In genomic region chr15:63985221-63986184, GRCh38 we compare ENCODE assay signal across 14 cellular contexts.
DNase-seq lines count a peak whose midpoint lies in the region; ATAC-seq and TF ChIP-seq lines count a peak whose summit lies in the region.
"Had no signal": no experiment of that assay in that cellular context is flagged by ENCODE, and none has a peak within 500 bp of the region (broad histone marks: within the 10 kb centered on the region; RNA-seq: fewer than 3 reads in every experiment).

No MANE protein-coding gene starts in this region.

- ATAC-seq in lower lobe of right lung (peak; percentile 89 to 91), left colon (no peak), HG03354 (IDR thresholded peaks at IDR 0.05; ENCODE audit: poor library complexity, severe bottlenecking, unreplicated experiment) (no peak), HG03039 (IDR thresholded peaks at IDR 0.05; ENCODE audit: unreplicated experiment) (no peak)
- no peak for ATAC-seq in stimulated activated memory B cell treated with anti-CD40 and anti-IgM and Interleukin-4, amounts not matched to agents 10 μg/mL and 1 μg/mL and 100 μg/mL, for 72 hours
- ATAC-seq in naive thymus-derived CD8-positive, alpha-beta T cell, result no peak

- H3K27me3 Mint-ChIP-seq in stimulated activated memory B cell treated with anti-CD40 and anti-IgM and Interleukin-4, amounts not matched to agents 10 μg/mL and 1 μg/mL and 100 μg/mL, for 72 hours, result no peaks in the 10 kb centered on the region
- H3K27me3 Mint-ChIP-seq in naive thymus-derived CD8-positive, alpha-beta T cell, result no peaks in the 10 kb centered on the region
- H3K27me3 Mint-ChIP-seq: CD8-positive, alpha-beta memory T cell; progenitor cell of endocrine pancreas had no signal

- no peaks in the 10 kb centered on the region for H3K9me3 ChIP-seq in lower lobe of right lung
- H3K9me3 ChIP-seq: adrenal gland had no signal

- TF ChIP-seq CTCF in lower lobe of right lung (IDR thresholded peaks at IDR 0.05), result no peak

- no peak overlapping the region for H3K4me3 ChIP-seq in lower lobe of right lung
- H3K4me3 ChIP-seq: adrenal gland had no signal

- H3K36me3 ChIP-seq in lower lobe of right lung, result no peaks in the 10 kb centered on the region
- H3K36me3 ChIP-seq: adrenal gland had no signal

- DNase-seq in GM03348 (ENCODE audit: low spot score), result peak; percentile 25
- DNase-seq in cerebellar cortex (ENCODE audit: low spot score), result peak; percentile 98
- peak; percentile 92 for DNase-seq in lower lobe of right lung
- DNase-seq in left colon, result no peak
- no peak for DNase-seq in naive thymus-derived CD8-positive, alpha-beta T cell
- DNase-seq: CD8-positive, alpha-beta memory T cell; HFFc6 had no signal

- intact Hi-C loops in lower lobe of right lung (cut with DNase I) (no loop called here), left colon (cut with DNase I, micrococcal nuclease) (no loop called here)

- H3K36me3 Mint-ChIP-seq in stimulated activated memory B cell treated with anti-CD40 and anti-IgM and Interleukin-4, amounts not matched to agents 10 μg/mL and 1 μg/mL and 100 μg/mL, for 72 hours, result peaks cover 9% of the 10 kb centered on the region
- H3K36me3 Mint-ChIP-seq in naive thymus-derived CD8-positive, alpha-beta T cell, result no peaks in the 10 kb centered on the region

- H3K4me1 Mint-ChIP-seq in stimulated activated memory B cell treated with anti-CD40 and anti-IgM and Interleukin-4, amounts not matched to agents 10 μg/mL and 1 μg/mL and 100 μg/mL, for 72 hours, result peaks cover 51% of the 10 kb centered on the region
- peaks cover 2 to 34% (median 6%) of the 10 kb centered on the region in 4 donors for H3K4me1 Mint-ChIP-seq in naive thymus-derived CD8-positive, alpha-beta T cell

- H3K27me3 ChIP-seq in lower lobe of right lung (ENCODE audit: low read depth), result no peaks in the 10 kb centered on the region
- H3K27me3 ChIP-seq: adrenal gland had no signal

- peak overlapping the region; percentile 90 for H3K27ac Mint-ChIP-seq in stimulated activated memory B cell treated with anti-CD40 and anti-IgM and Interleukin-4, amounts not matched to agents 10 μg/mL and 1 μg/mL and 100 μg/mL, for 72 hours
- peak overlapping the region in 4 of 10 donors; percentile 49 to 69 (median 55) for H3K27ac Mint-ChIP-seq in naive thymus-derived CD8-positive, alpha-beta T cell
- H3K27ac Mint-ChIP-seq: progenitor cell of endocrine pancreas; T-helper 2 cell treated with Interferon-gamma antibody and Interleukin-4, amounts not matched to agents 5 μg/mL and 100 μg/mL, for 36 hours had no signal

- POLR2A ChIA-PET in naive thymus-derived CD8-positive, alpha-beta T cell (lab: Charles Lee), result no interaction called here

- H3K9me3 Mint-ChIP-seq in stimulated activated memory B cell treated with anti-CD40 and anti-IgM and Interleukin-4, amounts not matched to agents 10 μg/mL and 1 μg/mL and 100 μg/mL, for 72 hours, result no peaks in the 10 kb centered on the region
- no peaks in the 10 kb centered on the region for H3K9me3 Mint-ChIP-seq in naive thymus-derived CD8-positive, alpha-beta T cell
- H3K9me3 Mint-ChIP-seq: CD8-positive, alpha-beta memory T cell; HFFc6; T-helper 2 cell treated with Interferon-gamma antibody and Interleukin-4, amounts not matched to agents 5 μg/mL and 100 μg/mL, for 36 hours had no signal

- H3K4me1 ChIP-seq in lower lobe of right lung, result peaks cover 62% of the 10 kb centered on the region

- peak overlapping the region; percentile 78 for H3K27ac ChIP-seq in lower lobe of right lung
- H3K27ac ChIP-seq: epithelial cell of prostate had no signal

- H3K4me3 Mint-ChIP-seq in stimulated activated memory B cell treated with anti-CD40 and anti-IgM and Interleukin-4, amounts not matched to agents 10 μg/mL and 1 μg/mL and 100 μg/mL, for 72 hours, result no peak overlapping the region
- H3K4me3 Mint-ChIP-seq in naive thymus-derived CD8-positive, alpha-beta T cell, result no peak overlapping the region
- H3K4me3 Mint-ChIP-seq: CD8-positive, alpha-beta memory T cell; HFFc6; T-helper 2 cell treated with Interferon-gamma antibody and Interleukin-4, amounts not matched to agents 5 μg/mL and 100 μg/mL, for 36 hours had no signal

Comparison
In these comparisons a context has a peak if more than half of its experiments do, and no peak if none do; other contexts are left out.
1. DNase-seq: peak in GM03348 (single experiment), cerebellar cortex (single experiment) and lower lobe of right lung (single experiment); none in left colon (0 of 2) and naive thymus-derived CD8-positive, alpha-beta T cell (0 of 10).
2. ATAC-seq: peak in lower lobe of right lung (2 of 2); none in stimulated activated memory B cell treated with anti-CD40 and anti-IgM and Interleukin-4, amounts not matched to agents 10 μg/mL and 1 μg/mL and 100 μg/mL, for 72 hours (single experiment), left colon (single experiment), HG03354 (single experiment), HG03039 (single experiment) and naive thymus-derived CD8-positive, alpha-beta T cell (0 of 2).